In the genomic region with DNA sequence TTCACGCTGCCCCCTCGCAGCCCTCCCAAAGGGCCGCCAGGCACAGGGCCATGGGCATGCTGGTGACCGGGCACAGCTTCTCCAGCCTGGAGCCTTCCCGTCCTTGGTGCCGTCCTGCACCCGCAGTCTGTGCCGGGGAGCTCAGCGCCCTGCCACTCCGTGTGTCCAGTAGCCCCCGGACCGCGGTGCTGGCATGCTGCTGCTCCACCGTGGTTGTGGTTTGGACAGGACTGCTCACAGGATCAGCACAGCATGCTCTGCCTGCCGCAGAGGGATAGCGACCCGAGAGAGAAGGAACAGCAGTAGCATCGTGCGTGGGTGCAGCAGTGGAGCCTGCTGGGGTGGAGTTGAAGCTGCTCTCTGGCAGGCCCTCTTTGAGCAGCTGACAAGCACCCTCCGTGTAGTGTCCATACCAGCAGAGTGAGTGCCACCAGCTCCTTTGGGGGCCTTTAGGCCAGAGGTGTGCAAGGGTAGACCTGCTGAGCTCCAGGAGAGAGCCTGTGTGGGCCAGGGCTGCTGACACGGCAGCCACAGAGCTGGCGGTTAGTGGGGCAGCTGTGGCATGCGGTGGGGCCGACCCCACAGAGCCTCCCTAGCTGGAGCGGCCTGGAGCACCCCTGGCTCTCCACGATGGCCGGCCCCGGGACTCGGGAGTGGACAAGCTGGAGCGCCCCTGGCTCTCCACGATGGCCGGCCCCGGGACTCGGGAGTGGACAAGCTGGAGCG, we compare ENCODE assay signal across 32 cellular contexts. TPM values are rescaled to one million over a fixed set of nuclear protein-coding genes. Genes with fewer than 3 reads are reported as not detected.
DNase-seq lines count a peak whose midpoint lies in the region; ATAC-seq, FAIRE-seq and TF ChIP-seq lines count a peak whose summit lies in the region.
"Had no signal": no experiment of that assay in that cellular context is flagged by ENCODE, and none has a peak within 500 bp of the region (broad histone marks: within the 10 kb centered on the region; RNA-seq: fewer than 3 reads in every experiment).

No MANE protein-coding gene starts in this region.

- no peak for TF ChIP-seq RAD21 in HepG2 (CRISPR knock-in tag; IDR thresholded peaks at IDR 0.05)

- H3K4me1 ChIP-seq in HepG2 (ENCODE audit: insufficient read depth, low read length), result no peaks in the 10 kb centered on the region

- TF ChIP-seq EP300 in HepG2 (IDR thresholded peaks at IDR 0.05; ENCODE audit: low read depth in 2 of 2, low read length in 2 of 2) (no peak), HepG2 (CRISPR knock-in tag; IDR thresholded peaks at IDR 0.05; ENCODE audit: borderline replicate concordance) (no peak)

- BruUV-seq in HepG2 (replicated peaks; lab: Mats Ljungman, UMichigan), result no TSS peak

- DNase-seq in activated effector memory CD4-positive, alpha-beta T cell treated with anti-CD3 and anti-CD28 coated beads, Interleukin-2, amount 50 U/mL, for 16 hours, result peak; percentile 62
- DNase-seq in activated effector memory CD4-positive, alpha-beta T cell treated with Interleukin-2 at 50 U/mL for 16 hours, result no peak
- peak; percentile 58 for DNase-seq in MG63
- DNase-seq in HepG2 (ENCODE audit: low spot score), result no peak
- no peak for DNase-seq in NCI-H1694 (lab: John Stamatoyannopoulos, UW)
- no peak for DNase-seq in OCI-M1 (lab: John Stamatoyannopoulos, UW)
- no peak for DNase-seq in activated CD4-positive, alpha-beta T cell treated with anti-CD3 and anti-CD28 coated beads for 1 hour
- DNase-seq: activated CD4-positive, alpha-beta T cell treated with anti-CD3 and anti-CD28 coated beads for 48 hours; activated naive CD4-positive, alpha-beta T cell; activated naive CD8-positive, alpha-beta T cell treated with anti-CD3 and anti-CD28 coated beads, Interleukin-2, amount 50 U/mL, for 24 hours; activated T-cell treated with anti-CD3 and anti-CD28 coated beads, Interleukin-2, amount 50 U/mL, for 4 hours; cortex of kidney; effector memory CD4-positive, alpha-beta T cell; hippocampal formation; left colon; NCI-H1105 treated with DMSO at 0.1 percent for 48 hours; NCI-H2029 treated with DMSO at 0.1 percent for 48 hours; NCI-H2227 treated with DMSO at 0.1 percent for 48 hours; NCI-H526; NK-92 treated with Interleukin-12 subunit alpha and Interleukin-12 subunit beta, amount 100 ng/mL, for 24 hours; retina; stimulated activated naive B cell treated with anti-CD40 and anti-IgM and Interleukin-4, amounts not matched to agents 10 μg/mL and 1 μg/mL and 100 μg/mL, for 72 hours; T1000 had no signal

- no peak for FAIRE-seq in HepG2 (lab: Jason Lieb, UNC)
- FAIRE-seq: G401.6 had no signal

- H3K9me3 ChIP-seq in MG63 (peaks cover 6% of the 10 kb centered on the region), HepG2 (ENCODE audit: low read length) (0 out of 2 replicates have a peak, but pooled peaks cover 6% of the 10 kb centered on the region)
- H3K9me3 ChIP-seq: suprapubic skin had no signal

- no peak for TF ChIP-seq POLR2A in HepG2 (IDR thresholded peaks at IDR 0.05; ENCODE audit: insufficient read depth in 1 of 2, low read depth in 2 of 2, low read length in 2 of 2)

- no peak overlapping the region for H2AFZ ChIP-seq in HepG2 (ENCODE audit: low read length)
- H2AFZ ChIP-seq: GM23338, parathyroid adenoma had no signal

- 0 out of 2 replicates have a peak, but pooled peaks cover 3% of the 10 kb centered on the region for H3K27me3 ChIP-seq in MG63
- peaks cover 0 to 2% of the 10 kb centered on the region in 2 experiments; a peak in 3 of 5 replicates for H3K27me3 ChIP-seq in HepG2 (ENCODE audit: control insufficient read depth in 1 of 2, insufficient read depth in 2 of 2, low read length in 2 of 2)

- in situ Hi-C loops in HepG2 (cut with HindIII; ENCODE audit: extremely low pct_ligation_motif_present, low pct_unique_long_range_greater_than_20kb), result no loop called here

- TF ChIP-seq CTCF in HepG2 (CRISPR knock-in tag; IDR thresholded peaks at IDR 0.05), result no peak

- H3K36me3 ChIP-seq in MG63 (no peaks in the 10 kb centered on the region), HepG2 (replicated peaks in 1 of 2; ENCODE audit: control insufficient read depth in 1 of 2, insufficient read depth in 2 of 2, low read length in 2 of 2) (no peaks in the 10 kb centered on the region)
- H3K36me3 ChIP-seq: suprapubic skin had no signal

- CTCF ChIA-PET in HepG2 (lab: Yijun Ruan, JAX; ENCODE audit: low intra/inter-chr PET ratio, low total read pairs), result no interaction called here

- H3K9ac ChIP-seq in HepG2 (ENCODE audit: insufficient read depth, low read depth, low read length), result no peak overlapping the region
- H3K9ac ChIP-seq: parathyroid adenoma had no signal

- H3K4me3 ChIP-seq in MG63, result no peak overlapping the region
- H3K4me3 ChIP-seq in HepG2 (replicated peaks in 1 of 3; ENCODE audit: insufficient read depth in 1 of 3, low read depth in 2 of 3, low read length in 3 of 3), result no peak overlapping the region
- H3K4me3 ChIP-seq: GM23338, skin epidermis, suprapubic skin had no signal

- ATAC-seq in HepG2, result no peak; the same call in 2 of the 3 replicates
- ATAC-seq: activated naive CD8-positive, alpha-beta T cell treated with anti-CD3 and anti-CD28 coated beads, Interleukin-2, amount 50 U/mL, for 24 hours; activated T-cell treated with anti-CD3 and anti-CD28 coated beads, Interleukin-2, amount 50 U/mL, for 4 hours; GM23338; left colon; Panc1; stimulated activated naive B cell treated with anti-CD40 and anti-IgM and Interleukin-4, amounts not matched to agents 10 μg/mL and 1 μg/mL and 100 μg/mL, for 72 hours had no signal

- 69% methylated on average over 14 of the region's 35 CpGs for WGBS in HepG2 (ENCODE audit: low lambda C conversion rate)

- H3K79me2 ChIP-seq in HepG2 (ENCODE audit: insufficient read depth, low read length), result no peaks in the 10 kb centered on the region
- H3K79me2 ChIP-seq: parathyroid adenoma had no signal

- intact Hi-C loops in HepG2 (cut with micrococcal nuclease; ENCODE audit: unreplicated experiment), result no loop called here

- POLR2A ChIA-PET in HepG2 (lab: Yijun Ruan, JAX), result no interaction called here

- no peaks in the 10 kb centered on the region for H4K20me1 ChIP-seq in HepG2 (ENCODE audit: insufficient read depth, low read length)

- no peak overlapping the region for H3K4me2 ChIP-seq in HepG2 (ENCODE audit: low read depth, low read length)
- H3K4me2 ChIP-seq: GM23338 had no signal

- H3K27ac ChIP-seq in HepG2 (ENCODE audit: extremely low read length, insufficient read depth, low read length), result no peak overlapping the region
- H3K27ac ChIP-seq: epithelial cell of prostate, parathyroid adenoma, skin epidermis, suprapubic skin, VCaP had no signal

TF ChIP-seq in HepG2, 621 proteins besides CTCF, POLR2A, EP300 and RAD21:
- TF ChIP-seq NR1H2 (CRISPR knock-in tag; IDR thresholded peaks at IDR 0.05; ENCODE audit: borderline replicate concordance, low read depth) (no peak), DNMT1 (CRISPR knock-in tag; IDR thresholded peaks at IDR 0.05) (0 out of 2 replicates have a peak, but pooled peaks have one; percentile 36), ZNF572 (CRISPR knock-in tag; IDR thresholded peaks at IDR 0.05) (no peak)

RNA-seq across cellular contexts. Expression of a gene that starts 6.4 kb away (rescaled TPM):
- total RNA-seq in MG63 (2014; rRNA removed; shearing (Covaris generic); ENCODE audit: low replicate concordance), result 0.23 TPM in 1 of 2 replicates, not detected in the other
- total RNA-seq in HepG2 (2016; rRNA removed; fragmentation: Illumina TruSeq; extraction: Trizol), result not detected in 2 replicates
- total RNA-seq in HepG2 (2016; cell fraction: cytosol; rRNA removed; fragmentation: Illumina TruSeq; extraction: Trizol; ENCODE audit: low read depth), result not detected in 2 replicates
- total RNA-seq in HepG2 (2016; cell fraction: insoluble cytoplasmic fraction; rRNA removed; fragmentation: Illumina TruSeq; extraction: Trizol), result not detected in 2 replicates
- not detected in 2 replicates for total RNA-seq in HepG2 (2016; cell fraction: membrane; rRNA removed; fragmentation: Illumina TruSeq; extraction: Trizol)
- total RNA-seq in HepG2 (2016; cell fraction: nucleus; rRNA removed; fragmentation: Illumina TruSeq; extraction: Trizol), result not detected in 2 replicates
- polyA plus RNA-seq in HepG2 (2011; rRNA removed), result not detected in 2 replicates
- not detected in 2 replicates for polyA plus RNA-seq in HepG2 (2011; cell fraction: cytosol; rRNA removed)
- not detected in 2 replicates for polyA plus RNA-seq in HepG2 (2011; cell fraction: nucleus; rRNA removed)
- polyA plus RNA-seq in HepG2 (2012), result not detected in 2 replicates
- polyA plus RNA-seq in HepG2 (2016; cell fraction: cytosol; fragmentation: Illumina TruSeq; extraction: Trizol; ENCODE audit: low read depth), result not detected in 2 replicates
- not detected in 2 replicates for polyA plus RNA-seq in HepG2 (2016; cell fraction: insoluble cytoplasmic fraction; fragmentation: Illumina TruSeq; extraction: Trizol; ENCODE audit: low read depth)
- polyA plus RNA-seq in HepG2 (2016; cell fraction: membrane; fragmentation: Illumina TruSeq; extraction: Trizol; ENCODE audit: low read depth), result not detected in 2 replicates
- not detected in 2 replicates for polyA plus RNA-seq in HepG2 (2016; cell fraction: nucleus; fragmentation: Illumina TruSeq; extraction: Trizol; ENCODE audit: insufficient read depth, low read depth)
- polyA minus RNA-seq in HepG2 (2011; rRNA and poly(A)+ RNA removed; ENCODE audit: low replicate concordance), result not detected in 2 replicates
- polyA minus RNA-seq in HepG2 (2011; cell fraction: cytosol; rRNA and poly(A)+ RNA removed), result not detected in 2 replicates
- not detected in 2 replicates for polyA minus RNA-seq in HepG2 (2011; cell fraction: nucleus; rRNA and poly(A)+ RNA removed)
- total RNA-seq: HT-29 had no signal

Comparison
In these comparisons a context has a peak if more than half of its experiments do, and no peak if none do; other contexts are left out.
1. DNase-seq: peak in activated effector memory CD4-positive, alpha-beta T cell treated with anti-CD3 and anti-CD28 coated beads, Interleukin-2, amount 50 U/mL, for 16 hours (single experiment) and MG63 (single experiment); none in activated effector memory CD4-positive, alpha-beta T cell treated with Interleukin-2 at 50 U/mL for 16 hours (single experiment), HepG2 (single experiment), NCI-H1694 (single experiment), OCI-M1 (single experiment) and activated CD4-positive, alpha-beta T cell treated with anti-CD3 and anti-CD28 coated beads for 1 hour (single experiment).